In genomic region chr2:191171708-191172355, GRCh38 we compare ENCODE assay signal across 9 cellular contexts. TPM values are rescaled to one million over a fixed set of nuclear protein-coding genes. Genes with fewer than 3 reads are reported as not detected.
DNase-seq lines count a peak whose midpoint lies in the region; ATAC-seq and TF ChIP-seq lines count a peak whose summit lies in the region.
"Had no signal": no experiment of that assay in that cellular context is flagged by ENCODE, and none has a peak within 500 bp of the region (broad histone marks: within the 10 kb centered on the region; RNA-seq: fewer than 3 reads in every experiment).

No MANE protein-coding gene starts in this region.

- ATAC-seq in GM21786 (IDR thresholded peaks at IDR 0.05; ENCODE audit: unreplicated experiment), result no peak

- H3K79me2 ChIP-seq in neural progenitor cell (ENCODE audit: low read depth), result no peaks in the 10 kb centered on the region

- no peak overlapping the region for H3K4me2 ChIP-seq in neural progenitor cell

- H3K27ac Mint-ChIP-seq in neural progenitor cell, result no peak overlapping the region

- no peak overlapping the region for H3K9ac ChIP-seq in neural progenitor cell

- peak; percentile 86 for DNase-seq in Caki2 (ENCODE audit: low read depth)
- peak; percentile 92 for DNase-seq in M059J (ENCODE audit: low read depth)
- peak; percentile 88 for DNase-seq in dedifferentiated amniotic fluid mesenchymal stem cell (ENCODE audit: extremely low spot score)
- DNase-seq in neural progenitor cell (ENCODE audit: low spot score), result peak; percentile 24
- no peak for DNase-seq in NCI-H524 (lab: John Stamatoyannopoulos, UW)
- DNase-seq in DMS53 treated with DMSO at 0.1 percent for 48 hours (lab: John Stamatoyannopoulos, UW; ENCODE audit: unreplicated experiment), result no peak
- no peak for DNase-seq in GM13977 (ENCODE audit: low spot score)

- no peaks in the 10 kb centered on the region for H3K27me3 ChIP-seq in neural progenitor cell

- H3K4me1 ChIP-seq in neural progenitor cell, result peaks cover 11% of the 10 kb centered on the region

- no peaks in the 10 kb centered on the region for H4K20me1 ChIP-seq in neural progenitor cell (ENCODE audit: low read depth)

- H2AFZ ChIP-seq in neural progenitor cell (replicated peaks), result no peak overlapping the region

- H3K4me1 Mint-ChIP-seq in neural progenitor cell, result peaks cover 38% of the 10 kb centered on the region

- in situ Hi-C loops in Caki2 (cut with HindIII; ENCODE audit: low pct_unique_long_range_greater_than_20kb, low sequenced_read_pairs) (loop anchor here (25.0 kb wide), 1 partner anchor 135 kb away; no protein-coding TSS in a partner anchor), GM13977 (cut with MboI; ENCODE audit: low pct_unique_long_range_greater_than_20kb, low sequenced_read_pairs, unreplicated experiment) (loop anchor here (25.0 kb wide), 1 partner anchor 340 kb away; no protein-coding TSS in a partner anchor)

- no peaks in the 10 kb centered on the region for H3F3A ChIP-seq in neural progenitor cell (ENCODE audit: low read depth)

- peaks cover 3% of the 10 kb centered on the region for H3K27me3 Mint-ChIP-seq in neural progenitor cell (ENCODE audit: insufficient read depth, low read depth)

- H3K4me3 Mint-ChIP-seq in neural progenitor cell, result no peak overlapping the region

- no peaks in the 10 kb centered on the region for H3K9me3 Mint-ChIP-seq in neural progenitor cell

- TF ChIP-seq CTCF in neural progenitor cell (IDR thresholded peaks at IDR 0.05) (no peak), GM13977 (IDR thresholded peaks at IDR 0.05; ENCODE audit: extremely low read depth, insufficient read depth, missing control alignments) (no peak)

- no peaks in the 10 kb centered on the region for H3K36me3 Mint-ChIP-seq in neural progenitor cell

- H3K27ac ChIP-seq in neural progenitor cell, result no peak overlapping the region
- H3K27ac ChIP-seq: SK-N-MC had no signal

- no peak overlapping the region for H3K4me3 ChIP-seq in neural progenitor cell
- H3K4me3 ChIP-seq: SK-N-MC had no signal

- no peaks in the 10 kb centered on the region for H3K36me3 ChIP-seq in neural progenitor cell

- no peaks in the 10 kb centered on the region for H3K9me3 ChIP-seq in neural progenitor cell (ENCODE audit: low read depth)

RNA-seq across cellular contexts. Expression of gene STAT4, which starts 21.0 kb away (rescaled TPM):
- 11.1 and 15.2 TPM in 2 replicates for total RNA-seq in Caki2 (2014; rRNA removed; shearing (Covaris generic); ENCODE audit: low replicate concordance)
- total RNA-seq in M059J (2014; rRNA removed; shearing (Covaris generic)), result 0.22 and 0.37 TPM in 2 replicates
- total RNA-seq in neural progenitor cell (ENCODE audit: low replicate concordance), result 0.32 and 0.62 TPM in 2 replicates

Comparison
In these comparisons a context has a peak if more than half of its experiments do, and no peak if none do; other contexts are left out.
1. DNase-seq: peak in Caki2 (single experiment), M059J (single experiment), dedifferentiated amniotic fluid mesenchymal stem cell (single experiment) and neural progenitor cell (single experiment); none in NCI-H524 (0 of 2), DMS53 treated with DMSO at 0.1 percent for 48 hours (single experiment) and GM13977 (single experiment).